ENCODE assay signal across 1 cellular context in genomic region chr10:122740640-122741039, GRCh38.
TF ChIP-seq lines count a peak whose summit lies in the region.

No MANE protein-coding gene starts in this region.

TF ChIP-seq in SK-N-SH treated with all-trans-retinoic acid at 6 μM for 48 hours, 23 proteins besides CTCF, POLR2A, EP300 and RAD21 (continued from another document):
- TF ChIP-seq PATZ1 (CRISPR knock-in tag; IDR thresholded peaks at IDR 0.05; ENCODE audit: borderline replicate concordance) (no peak), TCF4 (CRISPR knock-in tag; IDR thresholded peaks at IDR 0.05; ENCODE audit: borderline replicate concordance) (no peak)
